21 cellular contexts compared by ENCODE assay signal in the genomic region with DNA sequence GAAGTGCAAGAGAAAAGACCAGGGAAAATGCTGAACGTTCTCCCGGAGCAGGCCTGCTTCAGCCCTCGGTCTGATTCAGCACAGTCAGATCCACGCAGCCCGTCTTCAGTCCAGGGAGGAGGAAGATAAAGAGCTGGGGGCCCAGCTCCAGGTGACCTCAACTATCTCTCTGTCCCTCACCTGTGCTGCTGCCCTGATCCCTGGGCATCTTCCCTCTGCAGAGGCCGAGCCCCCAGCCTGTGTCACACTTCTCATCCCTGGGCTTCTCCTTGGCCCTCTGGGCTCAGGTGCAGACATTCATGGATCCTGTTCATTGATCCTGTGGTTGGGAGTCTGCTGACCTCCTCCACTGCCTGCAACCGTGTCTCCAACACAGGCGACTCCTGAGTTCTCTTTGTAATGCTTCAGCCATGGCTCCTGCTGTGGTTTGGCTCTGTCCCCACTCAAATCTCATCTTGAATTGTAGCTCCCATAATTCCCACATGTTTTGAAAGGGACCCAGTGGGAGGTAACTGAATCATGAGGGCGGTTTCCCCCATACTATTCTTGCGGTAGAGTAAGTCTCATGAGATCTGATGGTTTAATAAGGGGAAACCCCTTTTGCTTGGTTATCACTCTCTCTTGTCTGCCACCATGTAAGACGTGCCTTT. TPM values are rescaled to one million over a fixed set of nuclear protein-coding genes. Genes with fewer than 3 reads are reported as not detected.
A peak's percentile ranks its signal among the peaks of the same experiment; 100 is the strongest.
DNase-seq lines count a peak whose midpoint lies in the region; ATAC-seq and TF ChIP-seq lines count a peak whose summit lies in the region.
"Had no signal": no experiment of that assay in that cellular context is flagged by ENCODE, and none has a peak within 500 bp of the region (broad histone marks: within the 10 kb centered on the region; RNA-seq: fewer than 3 reads in every experiment).

No MANE protein-coding gene starts in this region.

- H3K36me3 Mint-ChIP-seq in endothelial cell (ENCODE audit: low read depth, unreplicated experiment) = peaks cover 64% of the 10 kb centered on the region
- peaks cover 46% of the 10 kb centered on the region for H3K36me3 Mint-ChIP-seq in osteocyte (ENCODE audit: unreplicated experiment)
- no peaks in the 10 kb centered on the region for H3K36me3 Mint-ChIP-seq in effector memory CD8-positive, alpha-beta T cell (ENCODE audit: insufficient read depth)
- H3K36me3 Mint-ChIP-seq: activated naive CD8-positive, alpha-beta T cell had no signal

- H3K4me1 Mint-ChIP-seq in endothelial cell (ENCODE audit: unreplicated experiment) (peaks cover 77% of the 10 kb centered on the region), osteocyte (ENCODE audit: unreplicated experiment) (peaks cover 96% of the 10 kb centered on the region)
- peaks cover 0 to 1% of the 10 kb centered on the region in 2 donors for H3K4me1 Mint-ChIP-seq in effector memory CD8-positive, alpha-beta T cell (ENCODE audit: low read depth in 2 of 2)

- DNase-seq in left ventricle myocardium inferior (no peak), Right ventricle myocardium inferior (ENCODE audit: missing footprints) (no peak), endothelial cell (ENCODE audit: low spot score) (no peak), osteocyte (ENCODE audit: extremely low spot score, unreplicated experiment) (no peak), aorta (no peak), NOMO-1 treated with DMSO at 0.1 percent for 48 hours (lab: John Stamatoyannopoulos, UW; ENCODE audit: unreplicated experiment) (no peak)
- no peak for DNase-seq in effector memory CD8-positive, alpha-beta T cell
- no peak for DNase-seq in effector CD8-positive, alpha-beta T cell (lab: John Stamatoyannopoulos, UW)
- DNase-seq: activated CD8-positive, alpha-beta T cell treated with anti-CD3 and anti-CD28 coated beads for 36 hours; activated T-cell treated with anti-CD3 and anti-CD28 coated beads, Interleukin-2, amount 50 U/mL, for 24 hours; NCI-H1092; NCI-H2171; NCI-H748 treated with DMSO at 0.1 percent for 48 hours; right lobe of liver; stimulated activated naive CD4-positive, alpha-beta T cell treated with Interleukin-2 at 50 U/mL for 16 hours had no signal

- WGBS in aorta, 2 donors = 69 to 85% methylated on average over 11 of the region's 11 CpGs

- H3K4me3 Mint-ChIP-seq in endothelial cell (ENCODE audit: unreplicated experiment) = peak overlapping the region; percentile 80
- no peak overlapping the region for H3K4me3 Mint-ChIP-seq in osteocyte (ENCODE audit: unreplicated experiment)
- H3K4me3 Mint-ChIP-seq in effector memory CD8-positive, alpha-beta T cell = no peak overlapping the region
- H3K4me3 Mint-ChIP-seq: activated CD8-positive, alpha-beta T cell treated with anti-CD3 and anti-CD28 coated beads for 36 hours; activated naive CD8-positive, alpha-beta T cell; activated T-cell treated with anti-CD3 and anti-CD28 coated beads, Interleukin-2, amount 50 U/mL, for 24 hours had no signal

- H3K4me3 ChIP-seq in left ventricle myocardium inferior = no peak overlapping the region
- H3K4me3 ChIP-seq in aorta (ENCODE audit: low read length in 2 of 2) = no peak overlapping the region
- H3K4me3 ChIP-seq: A549; BLaER1 treated with 17β-estradiol and CSF1 and Interleukin-3, amounts not matched to agents 10 nM and 100 nM; ovary; right lobe of liver had no signal

- H3K9me3 ChIP-seq in left ventricle myocardium inferior (replicated peaks) (no peaks in the 10 kb centered on the region), aorta (ENCODE audit: control insufficient read depth, low read length) (no peaks in the 10 kb centered on the region)
- H3K9me3 ChIP-seq: A549, ovary, right lobe of liver had no signal

- H3K27me3 Mint-ChIP-seq in endothelial cell (ENCODE audit: unreplicated experiment) (peaks cover 8% of the 10 kb centered on the region), osteocyte (ENCODE audit: unreplicated experiment) (no peaks in the 10 kb centered on the region)
- H3K27me3 Mint-ChIP-seq in effector memory CD8-positive, alpha-beta T cell = peaks cover 26 to 47% of the 10 kb centered on the region in 2 donors
- H3K27me3 Mint-ChIP-seq: activated naive CD8-positive, alpha-beta T cell had no signal

- H3K27ac Mint-ChIP-seq in endothelial cell (ENCODE audit: unreplicated experiment) (peak overlapping the region; percentile 40), osteocyte (ENCODE audit: unreplicated experiment) (peak overlapping the region; percentile 97)
- H3K27ac Mint-ChIP-seq in effector memory CD8-positive, alpha-beta T cell = no peak overlapping the region
- H3K27ac Mint-ChIP-seq: activated CD8-positive, alpha-beta T cell treated with anti-CD3 and anti-CD28 coated beads for 36 hours; activated naive CD8-positive, alpha-beta T cell; activated T-cell treated with anti-CD3 and anti-CD28 coated beads, Interleukin-2, amount 50 U/mL, for 24 hours had no signal

- intact Hi-C loops in left ventricle myocardium inferior (cut with micrococcal nuclease) (no loop called here), Right ventricle myocardium inferior (cut with DNase I) (no loop called here), aorta (cut with DNase I) (no loop called here)

- H3K36me3 ChIP-seq in left ventricle myocardium inferior (peaks cover 4% of the 10 kb centered on the region), aorta (ENCODE audit: control insufficient read depth in 1 of 2, insufficient read depth in 2 of 2, low read length in 1 of 2) (no peaks in the 10 kb centered on the region)
- H3K36me3 ChIP-seq: ovary, right lobe of liver had no signal

- H3K4me1 ChIP-seq in left ventricle myocardium inferior = peaks cover 99% of the 10 kb centered on the region
- peaks cover 7 to 11% of the 10 kb centered on the region in 2 donors for H3K4me1 ChIP-seq in aorta (ENCODE audit: control insufficient read depth in 1 of 2, insufficient read depth in 2 of 2, low read length in 2 of 2)
- H3K4me1 ChIP-seq: right lobe of liver had no signal

- TF ChIP-seq CTCF in left ventricle myocardium inferior (IDR thresholded peaks at IDR 0.05; ENCODE audit: borderline replicate concordance) (no peak), endothelial cell (IDR thresholded peaks at IDR 0.05; ENCODE audit: unreplicated experiment) (no peak), osteocyte (IDR thresholded peaks at IDR 0.05) (no peak)

- H3K27ac ChIP-seq in left ventricle myocardium inferior (replicated peaks) (peak overlapping the region; percentile 11), aorta (ENCODE audit: low read depth in 1 of 2, low read length in 2 of 2) (peak overlapping the region; percentile 1 to 46)
- H3K27ac ChIP-seq: A549; BLaER1 treated with 17β-estradiol and CSF1 and Interleukin-3, amounts not matched to agents 10 nM and 100 nM; ovary; right lobe of liver; VCaP had no signal

- H3K9me3 Mint-ChIP-seq in endothelial cell (ENCODE audit: unreplicated experiment) = no peaks in the 10 kb centered on the region
- H3K9me3 Mint-ChIP-seq in osteocyte (ENCODE audit: unreplicated experiment) = no peaks in the 10 kb centered on the region
- H3K9me3 Mint-ChIP-seq in effector memory CD8-positive, alpha-beta T cell = peaks cover 2 to 14% of the 10 kb centered on the region in 2 donors
- H3K9me3 Mint-ChIP-seq: activated CD8-positive, alpha-beta T cell treated with anti-CD3 and anti-CD28 coated beads for 36 hours; activated T-cell treated with anti-CD3 and anti-CD28 coated beads, Interleukin-2, amount 50 U/mL, for 24 hours had no signal

- no peak for ATAC-seq in Right ventricle myocardium inferior
- ATAC-seq in aorta (ENCODE audit: low FRiP score) = no peak
- no peak for ATAC-seq in effector memory CD8-positive, alpha-beta T cell (replicated peaks)
- ATAC-seq: A549; activated CD8-positive, alpha-beta T cell treated with anti-CD3 and anti-CD28 coated beads for 36 hours; esophagus mucosa; right lobe of liver had no signal

- H3K27me3 ChIP-seq in left ventricle myocardium inferior (ENCODE audit: low read depth) (no peaks in the 10 kb centered on the region), aorta (ENCODE audit: control insufficient read depth in 1 of 2, insufficient read depth in 2 of 2, low read length in 1 of 2) (no peaks in the 10 kb centered on the region)
- H3K27me3 ChIP-seq: BLaER1 treated with 17β-estradiol and CSF1 and Interleukin-3, amounts not matched to agents 10 nM and 100 nM; ovary; right lobe of liver had no signal

RNA-seq across cellular contexts. Expression of a gene that starts 27.9 kb away (rescaled TPM):
- 117 TPM for total RNA-seq in left ventricle myocardium inferior
- total RNA-seq in Right ventricle myocardium inferior = 126 TPM
- 1,556 TPM for total RNA-seq in endothelial cell (ENCODE audit: unreplicated experiment)
- 2,001 and 2,067 TPM in 2 replicates for total RNA-seq in osteocyte
- 1,000 to 10,000 TPM in 1 of 2 donors, 100 to 1,000 TPM in 1; 693 to 1,110 TPM for total RNA-seq in aorta
- 100 to 1,000 TPM; 117 to 670 TPM for polyA plus RNA-seq in aorta
- total RNA-seq: activated CD8-positive, alpha-beta T cell treated with anti-CD3 and anti-CD28 coated beads for 36 hours had no signal

RNA-seq across cellular contexts. Expression of a gene that starts 28.0 kb away (rescaled TPM):
- 120 TPM for total RNA-seq in left ventricle myocardium inferior
- total RNA-seq in Right ventricle myocardium inferior = 128 TPM
- 2,720 TPM for total RNA-seq in endothelial cell (ENCODE audit: unreplicated experiment)
- 3,181 and 3,589 TPM in 2 replicates for total RNA-seq in osteocyte
- total RNA-seq in aorta = 100 to 1,000 TPM; 564 to 910 TPM
- 100 to 1,000 TPM in 1 of 2 donors, 10 to 100 TPM in 1; 73.3 to 379 TPM for polyA plus RNA-seq in aorta
- total RNA-seq: activated CD8-positive, alpha-beta T cell treated with anti-CD3 and anti-CD28 coated beads for 36 hours had no signal

Comparison
In these comparisons a context has a peak if more than half of its experiments do, and no peak if none do; other contexts are left out.
1. H3K27ac Mint-ChIP-seq: peak in endothelial cell (single experiment) and osteocyte (single experiment); none in effector memory CD8-positive, alpha-beta T cell (0 of 2).